In the genomic region with DNA sequence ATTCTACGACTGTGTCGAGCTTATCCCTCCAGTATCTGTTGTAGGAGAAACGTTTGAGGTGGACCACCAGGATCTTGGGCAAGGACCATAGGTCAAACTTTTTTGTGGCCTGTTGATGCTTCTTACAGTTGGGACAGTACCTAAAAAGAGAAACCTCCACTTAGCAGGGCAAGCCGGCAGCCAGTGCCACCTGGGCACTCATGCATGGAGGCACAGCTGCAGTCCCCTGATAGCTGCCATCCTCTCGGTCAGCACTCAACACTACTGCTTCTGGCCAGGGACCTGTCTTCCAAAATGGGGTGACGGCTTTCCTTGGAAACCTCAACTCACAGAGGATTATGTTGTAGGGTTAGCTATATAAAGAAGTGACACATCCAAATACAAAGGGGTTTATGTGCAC, we compare ENCODE assay signal across 30 cellular contexts.
"Had no signal": no experiment of that assay in that cellular context is flagged by ENCODE, and none has a peak within 500 bp of the region (broad histone marks: within the 10 kb centered on the region; RNA-seq: fewer than 3 reads in every experiment).

No MANE protein-coding gene starts in this region.

- H2AFZ ChIP-seq: PC-9 had no signal

- H3K27me3 Mint-ChIP-seq: activated CD4-positive, alpha-beta T cell treated with anti-CD3 and anti-CD28 coated beads for 36 hours; activated CD4-positive, alpha-beta T cell treated with anti-CD3 and anti-CD28 coated beads, Interleukin-2, amount 10 ng/mL, durations not matched to agents 7 days and 5 days; activated naive CD8-positive, alpha-beta T cell treated with anti-CD3 and anti-CD28 coated beads for 36 hours had no signal

- H3K27me3 ChIP-seq: brain microvascular endothelial cell had no signal

- H3K9me3 Mint-ChIP-seq: activated CD4-positive, alpha-beta T cell treated with anti-CD3 and anti-CD28 coated beads, Interleukin-2, amount 10 ng/mL, durations not matched to agents 7 days and 5 days; activated naive CD8-positive, alpha-beta T cell treated with anti-CD3 and anti-CD28 coated beads for 36 hours; activated T-cell treated with anti-CD3 and anti-CD28 coated beads, Interleukin-2, amount 50 U/mL, for 4 hours; activated T-helper 1 cell treated with anti-CD3 and anti-CD28 coated beads, Interleukin-12 subunit alpha, Interleukin-12 subunit beta, Interleukin-2, Interleukin-4 antibody, amounts not matched to agents 30 ng/mL and 10 ng/mL and 1 ng/mL, durations not matched to agents 14 hours and 24 hours and 36 hours had no signal

- H3K9ac ChIP-seq: KMS-11 had no signal

- H3K4me3 Mint-ChIP-seq: activated CD4-positive, alpha-beta T cell treated with anti-CD3 and anti-CD28 coated beads for 36 hours; activated CD4-positive, alpha-beta T cell treated with anti-CD3 and anti-CD28 coated beads, Interleukin-2, amount 10 ng/mL, durations not matched to agents 7 days and 5 days; activated CD8-positive, alpha-beta T cell treated with anti-CD3 and anti-CD28 coated beads, Interleukin-2, amount 10 ng/mL, durations not matched to agents 7 days and 5 days; activated naive CD8-positive, alpha-beta T cell treated with anti-CD3 and anti-CD28 coated beads for 36 hours; activated T-cell treated with anti-CD3 and anti-CD28 coated beads, Interleukin-2, amount 50 U/mL, for 4 hours; activated T-helper 1 cell treated with anti-CD3 and anti-CD28 coated beads, Interleukin-12 subunit alpha, Interleukin-12 subunit beta, Interleukin-2, Interleukin-4 antibody, amounts not matched to agents 30 ng/mL and 10 ng/mL and 1 ng/mL, durations not matched to agents 14 hours and 24 hours and 36 hours had no signal

- H3K4me1 Mint-ChIP-seq: activated CD4-positive, alpha-beta T cell treated with anti-CD3 and anti-CD28 coated beads for 36 hours; activated naive CD8-positive, alpha-beta T cell treated with anti-CD3 and anti-CD28 coated beads for 36 hours had no signal

- H3K4me3 ChIP-seq: PC-9 had no signal

- H3K27ac Mint-ChIP-seq: activated CD4-positive, alpha-beta T cell treated with anti-CD3 and anti-CD28 coated beads for 36 hours; activated CD4-positive, alpha-beta T cell treated with anti-CD3 and anti-CD28 coated beads, Interleukin-2, amount 10 ng/mL, durations not matched to agents 7 days and 5 days; activated CD8-positive, alpha-beta T cell treated with anti-CD3 and anti-CD28 coated beads, Interleukin-2, amount 10 ng/mL, durations not matched to agents 7 days and 5 days; activated naive CD8-positive, alpha-beta T cell treated with anti-CD3 and anti-CD28 coated beads for 36 hours; activated T-helper 1 cell treated with anti-CD3 and anti-CD28 coated beads, Interleukin-12 subunit alpha, Interleukin-12 subunit beta, Interleukin-2, Interleukin-4 antibody, amounts not matched to agents 30 ng/mL and 10 ng/mL and 1 ng/mL, durations not matched to agents 14 hours and 24 hours and 36 hours had no signal

- H3K27ac ChIP-seq: brain microvascular endothelial cell, KMS-11, PC-9 had no signal

- ATAC-seq: activated CD4-positive, alpha-beta T cell treated with anti-CD3 and anti-CD28 coated beads for 36 hours; activated CD4-positive, CD25-positive, alpha-beta regulatory T cell treated with anti-CD3 and anti-CD28 coated beads, Interleukin-2, amount 50 U/mL, for 24 hours; activated CD8-positive, alpha-beta T cell treated with anti-CD3 and anti-CD28 coated beads, Interleukin-2, amount 10 ng/mL, durations not matched to agents 7 days and 5 days; activated T-cell treated with anti-CD3 and anti-CD28 coated beads, Interleukin-2, amount 50 U/mL, for 4 hours had no signal

- H3K4me2 ChIP-seq: KMS-11, PC-9 had no signal

- DNase-seq: activated CD4-positive, alpha-beta T cell treated with anti-CD3 and anti-CD28 coated beads for 36 hours; activated CD4-positive, alpha-beta T cell treated with anti-CD3 and anti-CD28 coated beads, Interleukin-2, amount 10 ng/mL, durations not matched to agents 7 days and 5 days; activated CD4-positive, alpha-beta T cell treated with anti-CD3 and anti-CD28 coated beads, Interleukin-2, amount 50 U/mL, for 48 hours; activated CD8-positive, alpha-beta T cell treated with anti-CD3 and anti-CD28 coated beads, Interleukin-2, amount 10 ng/mL, durations not matched to agents 7 days and 5 days; activated effector memory CD4-positive, alpha-beta T cell treated with Interleukin-2 at 50 U/mL for 16 hours; activated naive CD4-positive, alpha-beta T cell treated with anti-CD3 and anti-CD28 coated beads, Interleukin-2, amount 50 U/mL, for 16 hours; activated naive CD8-positive, alpha-beta T cell treated with anti-CD3 and anti-CD28 coated beads for 36 hours; activated T-cell treated with anti-CD3 and anti-CD28 coated beads, Interleukin-2, amount 50 U/mL, for 4 hours; amniotic stem cell; aorta; brain microvascular endothelial cell; central memory CD4-positive, alpha-beta T cell; MM.1S; MV-4-11; NCI-H1092 treated with DMSO at 0.1 percent for 48 hours; NCI-H1417; NCI-H146; NCI-H187; NCI-H2029 treated with DMSO at 0.1 percent for 48 hours; NCI-H2107; NCI-H2171; NCI-H510A treated with DMSO at 0.1 percent for 48 hours; NCI-H526 treated with DMSO at 0.1 percent for 48 hours; NCI-H82; PC-9; Right ventricle myocardium superior; T1000 had no signal
